Comparison of ENCODE assay signal across 27 cellular contexts in genomic region chr6:18693923-18694322, GRCh38.
DNase-seq lines count a peak whose midpoint lies in the region; ATAC-seq, FAIRE-seq and TF ChIP-seq lines count a peak whose summit lies in the region.
"Had no signal": no experiment of that assay in that cellular context is flagged by ENCODE, and none has a peak within 500 bp of the region (broad histone marks: within the 10 kb centered on the region; RNA-seq: fewer than 3 reads in every experiment).

No MANE protein-coding gene starts in this region.

- H3K27me3 ChIP-seq in HepG2 (ENCODE audit: control insufficient read depth in 1 of 2, insufficient read depth in 2 of 2, low read length in 2 of 2) (no peaks in the 10 kb centered on the region; a peak in 1 of 5 replicates), right lobe of liver (no peaks in the 10 kb centered on the region), endodermal cell (ENCODE audit: control insufficient read depth, insufficient read depth, low read length, poor library complexity, severe bottlenecking) (no peaks in the 10 kb centered on the region), adrenal gland (no peaks in the 10 kb centered on the region)
- H3K27me3 ChIP-seq: BLaER1, MG63 had no signal

- no peaks in the 10 kb centered on the region for H3K9me3 Mint-ChIP-seq in endodermal cell
- H3K9me3 Mint-ChIP-seq: CD4-positive, alpha-beta T cell had no signal

- H3K4me3 ChIP-seq in HepG2 (replicated peaks in 1 of 3; ENCODE audit: insufficient read depth in 1 of 3, low read depth in 2 of 3, low read length in 3 of 3): no peak overlapping the region
- no peak overlapping the region for H3K4me3 ChIP-seq in right lobe of liver
- H3K4me3 ChIP-seq in endodermal cell (ENCODE audit: low read length): no peak overlapping the region
- no peak overlapping the region for H3K4me3 ChIP-seq in adrenal gland
- H3K4me3 ChIP-seq: BLaER1, GM12878, K562, MG63 had no signal

- 6% methylated on average over 5 of the region's 5 CpGs for WGBS in HepG2 (ENCODE audit: low lambda C conversion rate)
- 53% methylated on average over 5 of the region's 5 CpGs for WGBS in right lobe of liver (ENCODE audit: insufficient coverage, low coverage, low lambda C conversion rate, missing lambda C conversion rate)
- 65 to 90% methylated on average over 4 to 5 of the region's 5 CpGs for WGBS in endodermal cell (ENCODE audit: insufficient coverage in 1 of 2, insufficient read length in 1 of 2), 2 experiments
- WGBS in adrenal gland, 4 donors: 71 to 76% (median 74%) methylated on average over 5 of the region's 5 CpGs

- H3K79me2 ChIP-seq in HepG2 (ENCODE audit: insufficient read depth, low read length): no peaks in the 10 kb centered on the region

- no peaks in the 10 kb centered on the region for H3K36me3 ChIP-seq in HepG2 (replicated peaks in 1 of 2; ENCODE audit: control insufficient read depth in 1 of 2, insufficient read depth in 2 of 2, low read length in 2 of 2)
- H3K36me3 ChIP-seq in right lobe of liver: no peaks in the 10 kb centered on the region
- no peaks in the 10 kb centered on the region for H3K36me3 ChIP-seq in endodermal cell (ENCODE audit: control insufficient read depth, insufficient read depth, low read length)
- H3K36me3 ChIP-seq in adrenal gland (replicated peaks in 1 of 2): no peaks in the 10 kb centered on the region
- H3K36me3 ChIP-seq: BLaER1, MG63 had no signal

- H3K4me3 Mint-ChIP-seq in endodermal cell: no peak overlapping the region
- H3K4me3 Mint-ChIP-seq: CD4-positive, alpha-beta T cell; T-helper 17 cell had no signal

- H3K27ac ChIP-seq in HepG2 (ENCODE audit: extremely low read length, insufficient read depth, low read length): no peak overlapping the region
- H3K27ac ChIP-seq in right lobe of liver: no peak overlapping the region
- peak overlapping the region; percentile 87 for H3K27ac ChIP-seq in endodermal cell (ENCODE audit: low read depth, low read length)
- H3K27ac ChIP-seq in adrenal gland: no peak overlapping the region
- H3K27ac ChIP-seq: 22Rv1, BLaER1 had no signal

- no peak for TF ChIP-seq RAD21 in HepG2 (CRISPR knock-in tag; IDR thresholded peaks at IDR 0.05)

- no peak overlapping the region for H2AFZ ChIP-seq in HepG2 (ENCODE audit: low read length)

- no peaks in the 10 kb centered on the region for H3K4me1 Mint-ChIP-seq in endodermal cell
- H3K4me1 Mint-ChIP-seq: T-helper 17 cell had no signal

- H3K9ac ChIP-seq in HepG2 (ENCODE audit: insufficient read depth, low read depth, low read length) (no peak overlapping the region), endodermal cell (ENCODE audit: extremely low read depth, low read length, poor library complexity, severe bottlenecking) (no peak overlapping the region)
- H3K9ac ChIP-seq: BLaER1 had no signal

- no peak for TF ChIP-seq EP300 in HepG2 (IDR thresholded peaks at IDR 0.05; ENCODE audit: low read depth in 2 of 2, low read length in 2 of 2)
- no peak for TF ChIP-seq EP300 in HepG2 (CRISPR knock-in tag; IDR thresholded peaks at IDR 0.05; ENCODE audit: borderline replicate concordance)

- H3K4me2 ChIP-seq in HepG2 (ENCODE audit: low read depth, low read length): no peak overlapping the region
- H3K4me2 ChIP-seq: BLaER1 had no signal

- in situ Hi-C loops in HepG2 (cut with HindIII; ENCODE audit: extremely low pct_ligation_motif_present, low pct_unique_long_range_greater_than_20kb): no loop called here

- CTCF ChIA-PET in HepG2 (lab: Yijun Ruan, JAX; ENCODE audit: low intra/inter-chr PET ratio, low total read pairs): no interaction called here

- no peak for TF ChIP-seq POLR2A in HepG2 (IDR thresholded peaks at IDR 0.05; ENCODE audit: insufficient read depth in 1 of 2, low read depth in 2 of 2, low read length in 2 of 2)
- no peak for TF ChIP-seq POLR2A in right lobe of liver (IDR thresholded peaks at IDR 0.05)
- TF ChIP-seq POLR2A in adrenal gland (IDR thresholded peaks at IDR 0.05): no peak

- H4K20me1 ChIP-seq in HepG2 (ENCODE audit: insufficient read depth, low read length): no peaks in the 10 kb centered on the region
- H4K20me1 ChIP-seq: BLaER1 had no signal

- no TSS peak for BruUV-seq in HepG2 (replicated peaks; lab: Mats Ljungman, UMichigan)

- no peak for FAIRE-seq in HepG2 (lab: Jason Lieb, UNC)
- FAIRE-seq: GM12878, H1, K562 had no signal

- intact Hi-C loops in HepG2 (cut with micrococcal nuclease; ENCODE audit: unreplicated experiment) (no loop called here), right lobe of liver (cut with DNase I) (no loop called here), adrenal gland (cut with DNase I) (no loop called here)

- TF ChIP-seq CTCF in HepG2 (CRISPR knock-in tag; IDR thresholded peaks at IDR 0.05) (no peak), right lobe of liver (IDR thresholded peaks at IDR 0.05) (no peak), endodermal cell (conservative IDR thresholded peaks at IDR 0.05) (no peak), adrenal gland (IDR thresholded peaks at IDR 0.05) (no peak)

- ATAC-seq in HepG2: no peak
- no peak for ATAC-seq in right lobe of liver
- ATAC-seq in HG03378 (IDR thresholded peaks at IDR 0.05; ENCODE audit: unreplicated experiment): no peak
- ATAC-seq: GM12878, K562, T-helper 17 cell had no signal

- no peaks in the 10 kb centered on the region for H3K27me3 Mint-ChIP-seq in endodermal cell (ENCODE audit: insufficient read depth)
- H3K27me3 Mint-ChIP-seq: CD4-positive, alpha-beta T cell had no signal

- DNase-seq in HepG2 (ENCODE audit: low spot score) (no peak), right lobe of liver (no peak), NCI-H345 (lab: John Stamatoyannopoulos, UW) (peak; percentile 62), endodermal cell (no peak), RKO (ENCODE audit: low spot score) (no peak), middle frontal gyrus (ENCODE audit: extremely low spot score, low spot score) (no peak), adrenal gland (no peak)
- DNase-seq: ACHN; Caco-2; CD4-positive, alpha-beta T cell; DMS 273 treated with DMSO at 0.1 percent for 48 hours; DMS79 treated with DMSO at 0.1 percent for 48 hours; MG63; NCI-H1436; NCI-H2029 treated with DMSO at 0.1 percent for 48 hours; NCI-H2171 treated with DMSO at 0.1 percent for 48 hours; NCI-H510A; NCI-H82; OCI-M1; Right ventricle myocardium superior; T-helper 17 cell had no signal

- H3K27ac Mint-ChIP-seq in endodermal cell: no peak overlapping the region
- H3K27ac Mint-ChIP-seq: CD4-positive, alpha-beta T cell; T-helper 17 cell had no signal

- POLR2A ChIA-PET in HepG2 (lab: Yijun Ruan, JAX): no interaction called here

- H3K9me3 ChIP-seq in HepG2 (ENCODE audit: low read length) (no peaks in the 10 kb centered on the region), right lobe of liver (no peaks in the 10 kb centered on the region), endodermal cell (ENCODE audit: control insufficient read depth, low read length) (no peaks in the 10 kb centered on the region), adrenal gland (replicated peaks in 1 of 3) (no peaks in the 10 kb centered on the region)
- H3K9me3 ChIP-seq: BLaER1, Caco-2, MG63 had no signal

- H3K4me1 ChIP-seq in HepG2 (ENCODE audit: insufficient read depth, low read length) (no peaks in the 10 kb centered on the region), right lobe of liver (no peaks in the 10 kb centered on the region), endodermal cell (ENCODE audit: control insufficient read depth, insufficient read depth, low read length) (no peaks in the 10 kb centered on the region), adrenal gland (replicated peaks in 1 of 2) (no peaks in the 10 kb centered on the region)
- H3K4me1 ChIP-seq: BLaER1, Caco-2 had no signal

- H3K36me3 Mint-ChIP-seq in endodermal cell (ENCODE audit: low read depth): no peaks in the 10 kb centered on the region

TF ChIP-seq in HepG2, 621 proteins besides CTCF, POLR2A, EP300 and RAD21:
- TF ChIP-seq CREB1 (IDR thresholded peaks at IDR 0.05): 0 out of 2 replicates have a peak, but pooled peaks have one; percentile 30
- TF ChIP-seq CREB1 (CRISPR knock-in tag; IDR thresholded peaks at IDR 0.05): no peak
- no peak for TF ChIP-seq TFDP1 (CRISPR knock-in tag; IDR thresholded peaks at IDR 0.05; ENCODE audit: borderline replicate concordance)
- no peak for TF ChIP-seq SRY (CRISPR knock-in tag; IDR thresholded peaks at IDR 0.05)
